Comparison of ENCODE assay signal across 18 cellular contexts in the genomic region with DNA sequence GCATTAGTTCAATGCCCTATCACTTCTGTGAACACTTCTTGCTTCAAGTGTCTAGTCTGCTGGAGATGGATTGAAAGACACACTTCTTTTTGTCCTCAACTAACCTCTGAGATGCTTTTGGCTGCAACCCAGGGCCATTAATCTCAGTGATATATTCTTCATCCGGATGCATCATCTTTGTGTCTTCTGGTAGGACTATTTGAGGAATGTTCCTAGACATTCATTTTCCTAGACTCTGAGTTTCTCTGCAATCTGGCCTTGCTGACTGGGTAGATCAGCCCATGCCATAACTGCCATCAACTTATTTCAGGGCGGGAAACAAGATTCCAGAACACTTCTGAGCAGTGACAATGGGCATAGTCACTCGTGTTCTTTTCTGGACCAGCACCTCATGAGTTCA.
"Had no signal": no experiment of that assay in that cellular context is flagged by ENCODE, and none has a peak within 500 bp of the region (broad histone marks: within the 10 kb centered on the region; RNA-seq: fewer than 3 reads in every experiment).

No MANE protein-coding gene starts in this region.

- H3K27ac ChIP-seq: transverse colon had no signal

- ATAC-seq: activated naive CD4-positive, alpha-beta T cell treated with anti-CD3 and anti-CD28 coated beads, Interleukin-2, amount 50 U/mL, for 72 hours; activated T-cell treated with anti-CD3 and anti-CD28 coated beads, Interleukin-2, amount 50 U/mL, for 72 hours; right cardiac atrium; stimulated activated naive CD8-positive, alpha-beta T cell treated with anti-CD3 and anti-CD28 coated beads, Interleukin-15, Interleukin-2, amounts not matched to agents 100 U/mL and 50 U/mL, for 24 hours; WTC11 had no signal

- H3K9me3 ChIP-seq: transverse colon had no signal

- H3K36me3 ChIP-seq: transverse colon had no signal

- FAIRE-seq: endothelial cell of umbilical vein, small intestine had no signal

- H3K4me3 ChIP-seq: transverse colon had no signal

- H3K4me1 ChIP-seq: transverse colon had no signal

- DNase-seq: activated CD4-positive, alpha-beta T cell treated with anti-CD3 and anti-CD28 coated beads, Interleukin-2, amount 10 ng/mL, durations not matched to agents 24 days and 14 days; activated CD8-positive, alpha-beta memory T cell treated with anti-CD3 and anti-CD28 coated beads, Interleukin-2, amount 50 U/mL, for 48 hours; activated gamma-delta T cell; activated T-cell treated with anti-CD3 and anti-CD28 coated beads, Interleukin-2, amount 50 U/mL, for 72 hours; amniotic stem cell; cortex of kidney; effector CD4-positive, alpha-beta T cell; foreskin melanocyte; head of caudate nucleus; nephron progenitor cell; occipital lobe; right cardiac atrium; small intestine; stimulated activated naive CD8-positive, alpha-beta T cell treated with anti-CD3 and anti-CD28 coated beads, Interleukin-15, Interleukin-2, amounts not matched to agents 100 U/mL and 50 U/mL, for 24 hours; transverse colon had no signal

- H3K27me3 ChIP-seq: transverse colon had no signal
